In the genomic region with DNA sequence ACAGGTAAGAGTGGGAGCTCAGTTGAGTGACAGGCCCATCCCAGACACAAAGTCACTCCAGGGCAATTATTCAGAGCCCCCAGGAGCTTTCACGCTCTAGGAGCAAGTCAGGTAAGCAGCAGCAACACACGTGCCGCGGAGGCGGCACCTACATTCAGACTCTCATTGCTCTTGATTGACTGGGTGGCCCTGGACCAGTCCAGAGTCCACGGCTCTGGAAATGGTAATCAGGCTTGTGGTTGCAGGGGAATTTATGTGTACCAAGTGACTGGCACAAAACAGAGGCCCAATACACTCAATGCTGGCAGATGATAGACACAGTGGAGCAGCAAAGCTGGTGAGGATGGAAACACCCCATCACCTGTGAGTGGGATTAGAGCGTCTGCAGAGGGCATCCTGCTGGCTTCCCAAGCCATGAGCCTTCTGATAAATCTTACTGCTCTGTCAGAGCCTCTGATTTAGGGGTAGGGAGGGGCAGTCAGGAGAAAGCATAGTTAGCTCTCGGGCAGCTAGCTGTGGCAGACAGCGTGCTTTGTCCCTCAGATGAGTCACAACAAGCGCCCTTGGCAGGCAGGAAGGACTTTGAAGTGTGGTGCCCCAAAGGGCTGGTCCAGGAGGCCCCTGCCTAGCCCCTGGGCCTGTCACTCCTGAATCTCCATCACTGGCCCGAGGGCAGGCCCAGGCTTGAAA, we compare ENCODE assay signal across 18 cellular contexts.
DNase-seq lines count a peak whose midpoint lies in the region; ATAC-seq, FAIRE-seq and TF ChIP-seq lines count a peak whose summit lies in the region.
"Had no signal": no experiment of that assay in that cellular context is flagged by ENCODE, and none has a peak within 500 bp of the region (broad histone marks: within the 10 kb centered on the region; RNA-seq: fewer than 3 reads in every experiment).

No MANE protein-coding gene starts in this region.

- H3K4me2 ChIP-seq in GM23248 (ENCODE audit: unreplicated experiment) = no peak overlapping the region
- no peak overlapping the region for H3K4me2 ChIP-seq in astrocyte (ENCODE audit: low read length)

- no peak for ATAC-seq in GM21825 (IDR thresholded peaks at IDR 0.05; ENCODE audit: unreplicated experiment)
- ATAC-seq: natural killer cell had no signal

- H3K9ac ChIP-seq in GM23248 = no peak overlapping the region
- no peak overlapping the region for H3K9ac ChIP-seq in astrocyte (ENCODE audit: low read length)

- peaks cover 14% of the 10 kb centered on the region for H3K27me3 Mint-ChIP-seq in astrocyte (ENCODE audit: low read depth, unreplicated experiment)

- H4K20me1 ChIP-seq in GM23248 (ENCODE audit: insufficient read depth) = no peaks in the 10 kb centered on the region
- peaks cover 4% of the 10 kb centered on the region for H4K20me1 ChIP-seq in astrocyte (ENCODE audit: insufficient read depth, low read length)

- H3K4me1 ChIP-seq in GM23248 (ENCODE audit: insufficient read depth) (peaks cover 26% of the 10 kb centered on the region), astrocyte (ENCODE audit: insufficient read depth, low read length) (no peaks in the 10 kb centered on the region), prostate gland (replicated peaks) (no peaks in the 10 kb centered on the region), HAP-1 (no peaks in the 10 kb centered on the region)
- H3K4me1 ChIP-seq: body of pancreas had no signal

- H3K36me3 Mint-ChIP-seq in astrocyte (ENCODE audit: low read depth, unreplicated experiment) = peaks cover 4% of the 10 kb centered on the region
- H3K36me3 Mint-ChIP-seq: natural killer cell had no signal

- no peaks in the 10 kb centered on the region for H3K27me3 ChIP-seq in GM23248 (replicated peaks; ENCODE audit: insufficient read depth)
- no peaks in the 10 kb centered on the region for H3K27me3 ChIP-seq in MG63
- H3K27me3 ChIP-seq in astrocyte (ENCODE audit: insufficient read depth, low read length) = no peaks in the 10 kb centered on the region
- H3K27me3 ChIP-seq in prostate gland (replicated peaks; ENCODE audit: insufficient read depth) = no peaks in the 10 kb centered on the region
- no peaks in the 10 kb centered on the region for H3K27me3 ChIP-seq in HAP-1 (ENCODE audit: low read depth)
- H3K27me3 ChIP-seq: body of pancreas had no signal

- peak; percentile 17 for DNase-seq in GM23248
- DNase-seq in MG63 = peak; percentile 55
- peak; percentile 22 for DNase-seq in astrocyte (ENCODE audit: low read depth)
- DNase-seq in prostate gland (ENCODE audit: low spot score) = peak; percentile 20
- DNase-seq in retina = no peak
- no peak for DNase-seq in HAP-1 (ENCODE audit: low spot score in 2 of 2)
- DNase-seq in T-helper 9 cell = no peak
- DNase-seq: activated CD4-positive, alpha-beta T cell treated with anti-CD3 and anti-CD28 coated beads for 1 hour; activated naive CD4-positive, alpha-beta T cell treated with anti-CD3 and anti-CD28 coated beads for 36 hours; body of pancreas; dermis blood vessel endothelial cell; erythroblast; HFFc6; MM.1S; natural killer cell; stimulated activated CD4-positive, alpha-beta T cell treated with anti-CD3 and anti-CD28 coated beads, Interleukin-1b, Interleukin-23, amount 100 ng/mL, for 48 hours had no signal

- WGBS in GM23248 (ENCODE audit: low coverage in 1 of 2, low lambda C conversion rate in 2 of 2, missing lambda C conversion rate in 2 of 2), 2 experiments = 84 to 92% methylated on average over 11 of the region's 11 CpGs
- WGBS in prostate gland = 58% methylated on average over 11 of the region's 11 CpGs

- H2AFZ ChIP-seq in GM23248 = no peak overlapping the region
- H2AFZ ChIP-seq in astrocyte (ENCODE audit: low read depth, low read length) = no peak overlapping the region

- intact Hi-C loops in prostate gland (cut with DNase I) = loop anchor here (10.0 kb wide), 1 partner anchor 223 kb away; no protein-coding TSS in a partner anchor

- peaks cover 1% of the 10 kb centered on the region for H3K4me1 Mint-ChIP-seq in astrocyte (ENCODE audit: low read depth, unreplicated experiment)
- H3K4me1 Mint-ChIP-seq: natural killer cell had no signal

- no peaks in the 10 kb centered on the region for H3K9me3 Mint-ChIP-seq in astrocyte (ENCODE audit: unreplicated experiment)
- H3K9me3 Mint-ChIP-seq: activated naive CD4-positive, alpha-beta T cell treated with anti-CD3 and anti-CD28 coated beads for 36 hours; HFFc6; natural killer cell had no signal

- TF ChIP-seq CTCF in astrocyte (IDR thresholded peaks at IDR 0.05; ENCODE audit: insufficient read depth, low read depth, low read length) = no peak
- no peak for TF ChIP-seq CTCF in prostate gland (IDR thresholded peaks at IDR 0.05)

- H3K27ac Mint-ChIP-seq in astrocyte (ENCODE audit: unreplicated experiment) = no peak overlapping the region
- H3K27ac Mint-ChIP-seq: activated naive CD4-positive, alpha-beta T cell treated with anti-CD3 and anti-CD28 coated beads for 36 hours; HFFc6; natural killer cell had no signal

- H3K79me2 ChIP-seq in GM23248 (ENCODE audit: insufficient read depth) (no peaks in the 10 kb centered on the region; the same call in none of the 2 replicates), astrocyte (ENCODE audit: insufficient read depth, low read length) (no peaks in the 10 kb centered on the region)

- H3F3A ChIP-seq in GM23248 (ENCODE audit: insufficient read depth) = peaks cover 16% of the 10 kb centered on the region

- H3K4me3 ChIP-seq in GM23248 (no peak overlapping the region), MG63 (no peak overlapping the region), astrocyte (ENCODE audit: insufficient read depth, low read depth, low read length) (no peak overlapping the region), prostate gland (no peak overlapping the region), HAP-1 (no peak overlapping the region)
- H3K4me3 ChIP-seq: body of pancreas, lung had no signal

- no peak overlapping the region for H3K4me3 Mint-ChIP-seq in astrocyte (ENCODE audit: unreplicated experiment)
- H3K4me3 Mint-ChIP-seq: activated naive CD4-positive, alpha-beta T cell treated with anti-CD3 and anti-CD28 coated beads for 36 hours; HFFc6; natural killer cell had no signal

- H3K27ac ChIP-seq in GM23248 (no peak overlapping the region; the same call in 1 of the 2 replicates), astrocyte (ENCODE audit: low read depth, low read length) (no peak overlapping the region), prostate gland (no peak overlapping the region)
- H3K27ac ChIP-seq: body of pancreas had no signal

- H3K36me3 ChIP-seq in GM23248 (ENCODE audit: low read depth) (no peaks in the 10 kb centered on the region), MG63 (no peaks in the 10 kb centered on the region), astrocyte (ENCODE audit: insufficient read depth, low read length) (no peaks in the 10 kb centered on the region), prostate gland (no peaks in the 10 kb centered on the region), HAP-1 (replicated peaks) (no peaks in the 10 kb centered on the region)

- TF ChIP-seq POLR2A in prostate gland (IDR thresholded peaks at IDR 0.05) = no peak

- no peaks in the 10 kb centered on the region for H3K9me2 ChIP-seq in GM23248 (ENCODE audit: insufficient read depth)

- in situ Hi-C loops in GM23248 (cut with MboI) = no loop called here
- in situ Hi-C loops in HAP-1 (cut with MboI; ENCODE audit: low sequenced_read_pairs) = no loop called here

- no peaks in the 10 kb centered on the region for H3K9me3 ChIP-seq in GM23248 (ENCODE audit: low read depth)
- H3K9me3 ChIP-seq in MG63 = no peaks in the 10 kb centered on the region
- H3K9me3 ChIP-seq in astrocyte (ENCODE audit: insufficient read depth, low read depth, low read length) = no peaks in the 10 kb centered on the region
- no peaks in the 10 kb centered on the region for H3K9me3 ChIP-seq in prostate gland
- no peaks in the 10 kb centered on the region for H3K9me3 ChIP-seq in HAP-1
- H3K9me3 ChIP-seq: body of pancreas had no signal

- FAIRE-seq in astrocyte (lab: Jason Lieb, UNC) = no peak

Comparison
In these comparisons a context has a peak if more than half of its experiments do, and no peak if none do; other contexts are left out.
1. DNase-seq: peak in GM23248 (single experiment), MG63 (single experiment), astrocyte (single experiment) and prostate gland (single experiment); none in retina (single experiment), HAP-1 (0 of 2) and T-helper 9 cell (single experiment).